8 cellular contexts compared by ENCODE assay signal in genomic region chr16:29074554-29075402, GRCh38.
DNase-seq lines count a peak whose midpoint lies in the region; ATAC-seq and TF ChIP-seq lines count a peak whose summit lies in the region.
"Not testable (repeated sequence)": the region's sequence is repeated elsewhere in the genome, so short reads cannot be mapped to it uniquely, and the experiment has no call there.

No MANE protein-coding gene starts in this region.

- H3K4me3 ChIP-seq in heart left ventricle (peak overlapping the region in 11 of 12 donors; percentile 20 to 60 (median 45)), thoracic aorta (peak overlapping the region; percentile 72)

- intact Hi-C loops in heart left ventricle (cut with DNase I), result not testable (repeated sequence)

- WGBS in heart left ventricle, 4 donors, result 21 to 31% (median 22%) methylated on average over 29 to 38 of the region's 38 CpGs

- TF ChIP-seq POLR2A in heart left ventricle (IDR thresholded peaks at IDR 0.05), result not testable (repeated sequence)

- H3K4me1 Mint-ChIP-seq in IgD-negative memory B cell, result peaks cover 6 to 11% (median 7%) of the 10 kb centered on the region in 3 donors

- not testable (repeated sequence) for H3K27me3 Mint-ChIP-seq in IgD-negative memory B cell

- not testable (repeated sequence) for H3K9me3 ChIP-seq in heart left ventricle, thoracic aorta

- H3K4me3 Mint-ChIP-seq in IgD-negative memory B cell, result peak overlapping the region; percentile 89 to 99 (median 96)

- peak overlapping the region; percentile 53 to 87 (median 75) for H3K27ac ChIP-seq in heart left ventricle
- peak overlapping the region; percentile 53 to 75 for H3K27ac ChIP-seq in thoracic aorta

- peaks cover 0 to 12% (median 3%) of the 10 kb centered on the region in 12 donors for H3K4me1 ChIP-seq in heart left ventricle
- H3K4me1 ChIP-seq in thoracic aorta (ENCODE audit: control insufficient read depth in 1 of 2, low read depth in 2 of 2), result not testable (repeated sequence)

- TF ChIP-seq CTCF in GM10266 (IDR thresholded peaks at IDR 0.05; ENCODE audit: control insufficient read depth, insufficient read depth, low read depth, missing control alignments); heart left ventricle (IDR thresholded peaks at IDR 0.05); thoracic aorta (IDR thresholded peaks at IDR 0.05): not testable (repeated sequence)

- not testable (repeated sequence) for H3K27me3 ChIP-seq in heart left ventricle; thoracic aorta (replicated peaks; ENCODE audit: insufficient read depth)

- DNase-seq in GM10266 (ENCODE audit: extremely low spot score) (peak; percentile 26), amniotic epithelial cell (ENCODE audit: low read depth) (peak; percentile 12), heart left ventricle (peak; percentile 29 to 78 (median 45)), pons (ENCODE audit: low spot score) (peak; percentile 40)
- not testable (repeated sequence) for DNase-seq in thoracic aorta (ENCODE audit: low spot score)

- H3K9me3 Mint-ChIP-seq in IgD-negative memory B cell, result not testable (repeated sequence)

- ATAC-seq in GM21737 (IDR thresholded peaks at IDR 0.05; ENCODE audit: unreplicated experiment), result peak; percentile 78
- ATAC-seq in activated CD4-positive, CD25-positive, alpha-beta regulatory T cell treated with anti-CD3 and anti-CD28 coated beads, Interleukin-2, amount 50 U/mL, for 24 hours, result peak; percentile 86 to 93
- ATAC-seq in heart left ventricle, result peak; percentile 91 to 97 (median 96)
- peak; percentile 52 for ATAC-seq in thoracic aorta (ENCODE audit: insufficient number of reproducible peaks, low FRiP score, low read depth)

- not testable (repeated sequence) for H3K36me3 ChIP-seq in heart left ventricle, thoracic aorta

- H3K36me3 Mint-ChIP-seq in IgD-negative memory B cell, result not testable (repeated sequence)

- H3K27ac Mint-ChIP-seq in IgD-negative memory B cell, result peak overlapping the region; percentile 96 to 99 (median 99)
